38 cellular contexts compared by ENCODE assay signal in the genomic region with DNA sequence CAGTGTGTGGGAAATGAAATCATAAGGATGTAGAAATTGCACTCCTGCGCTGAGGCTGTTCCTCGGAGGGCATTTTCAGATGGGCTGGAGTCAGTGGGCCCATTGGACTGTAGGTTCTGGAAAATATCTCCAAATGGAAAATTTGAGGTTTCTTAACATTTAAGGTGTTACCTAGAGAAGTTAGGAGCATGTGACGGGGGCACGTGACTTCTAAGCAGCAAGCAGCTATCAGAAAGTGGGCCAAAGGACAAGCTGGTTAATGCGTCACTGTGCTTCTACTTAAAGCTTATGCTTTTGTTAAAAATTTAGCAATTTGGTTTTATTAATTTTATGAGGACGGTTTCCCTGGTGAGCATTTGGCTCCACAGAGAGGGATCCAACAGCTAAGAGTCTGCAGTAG.
"Had no signal": no experiment of that assay in that cellular context is flagged by ENCODE, and none has a peak within 500 bp of the region (broad histone marks: within the 10 kb centered on the region; RNA-seq: fewer than 3 reads in every experiment).

No MANE protein-coding gene starts in this region.

- H3K4me1 Mint-ChIP-seq: activated naive CD4-positive, alpha-beta T cell treated with anti-CD3 and anti-CD28 coated beads, Interleukin-2, amount 10 ng/mL, durations not matched to agents 7 days and 5 days; activated naive CD4-positive, alpha-beta T cell treated with anti-CD3 and anti-CD28 coated beads, Interleukin-2, amount 50 U/mL, for 24 hours; activated naive CD8-positive, alpha-beta T cell treated with anti-CD3 and anti-CD28 coated beads for 36 hours; activated naive CD8-positive, alpha-beta T cell treated with anti-CD3 and anti-CD28 coated beads, Interleukin-2, amount 10 ng/mL, durations not matched to agents 7 days and 5 days; activated naive CD8-positive, alpha-beta T cell treated with anti-CD3 and anti-CD28 coated beads, Interleukin-2, amount 50 U/mL, for 24 hours; activated T-helper 17 cell treated with anti-CD3 and anti-CD28 coated beads, Interleukin-2, amount 50 U/mL, for 72 hours; central memory CD8-positive, alpha-beta T cell had no signal

- H3K4me1 ChIP-seq: adrenal gland, ascending aorta, body of pancreas, breast epithelium had no signal

- H3K27me3 Mint-ChIP-seq: activated naive CD4-positive, alpha-beta T cell treated with anti-CD3 and anti-CD28 coated beads, Interleukin-2, amount 10 ng/mL, durations not matched to agents 7 days and 5 days; activated naive CD4-positive, alpha-beta T cell treated with anti-CD3 and anti-CD28 coated beads, Interleukin-2, amount 50 U/mL, for 24 hours; activated naive CD8-positive, alpha-beta T cell; activated naive CD8-positive, alpha-beta T cell treated with anti-CD3 and anti-CD28 coated beads for 36 hours; activated naive CD8-positive, alpha-beta T cell treated with anti-CD3 and anti-CD28 coated beads, Interleukin-2, amount 10 ng/mL, durations not matched to agents 7 days and 5 days; activated naive CD8-positive, alpha-beta T cell treated with anti-CD3 and anti-CD28 coated beads, Interleukin-2, amount 50 U/mL, for 24 hours; activated T-cell treated with anti-CD3 and anti-CD28 coated beads, Interleukin-2, amount 50 U/mL, for 24 hours; activated T-helper 17 cell treated with anti-CD3 and anti-CD28 coated beads, Interleukin-2, amount 50 U/mL, for 72 hours; brain; central memory CD8-positive, alpha-beta T cell had no signal

- ATAC-seq: activated naive CD4-positive, alpha-beta T cell treated with anti-CD3 and anti-CD28 coated beads, Interleukin-2, amount 50 U/mL, for 72 hours; activated naive CD8-positive, alpha-beta T cell treated with anti-CD3 and anti-CD28 coated beads, Interleukin-2, amount 50 U/mL, for 24 hours; activated T-cell treated with anti-CD3 and anti-CD28 coated beads, Interleukin-2, amount 50 U/mL, for 4 hours; activated T-cell treated with anti-CD3 and anti-CD28 coated beads, Interleukin-2, amount 50 U/mL, for 72 hours; activated T-helper 17 cell treated with anti-CD3 and anti-CD28 coated beads, Interleukin-2, amount 50 U/mL, for 72 hours; body of pancreas had no signal

- H3K27ac Mint-ChIP-seq: activated naive CD4-positive, alpha-beta T cell treated with anti-CD3 and anti-CD28 coated beads, Interleukin-2, amount 10 ng/mL, durations not matched to agents 7 days and 5 days; activated naive CD4-positive, alpha-beta T cell treated with anti-CD3 and anti-CD28 coated beads, Interleukin-2, amount 50 U/mL, for 24 hours; activated naive CD4-positive, alpha-beta T cell treated with anti-CD3 and anti-CD28 coated beads, Interleukin-2, amount 50 U/mL, for 72 hours; activated naive CD8-positive, alpha-beta T cell; activated naive CD8-positive, alpha-beta T cell treated with anti-CD3 and anti-CD28 coated beads for 36 hours; activated naive CD8-positive, alpha-beta T cell treated with anti-CD3 and anti-CD28 coated beads, Interleukin-2, amount 10 ng/mL, durations not matched to agents 7 days and 5 days; activated naive CD8-positive, alpha-beta T cell treated with anti-CD3 and anti-CD28 coated beads, Interleukin-2, amount 50 U/mL, for 24 hours; activated T-cell treated with anti-CD3 and anti-CD28 coated beads, Interleukin-2, amount 50 U/mL, for 24 hours; activated T-cell treated with anti-CD3 and anti-CD28 coated beads, Interleukin-2, amount 50 U/mL, for 72 hours; activated T-helper 1 cell treated with anti-CD3 and anti-CD28 coated beads, Interleukin-12 subunit alpha, Interleukin-12 subunit beta, Interleukin-2, Interleukin-4 antibody, amounts not matched to agents 30 ng/mL and 10 ng/mL and 1 ng/mL, durations not matched to agents 14 hours and 24 hours and 36 hours; activated T-helper 17 cell treated with anti-CD3 and anti-CD28 coated beads, Interleukin-2, amount 50 U/mL, for 72 hours; activated T-helper 2 cell treated with anti-CD3 and anti-CD28 coated beads, Interferon-gamma antibody, Interleukin-2, Interleukin-4, amounts not matched to agents 10 μg/mL and 5 μg/mL and 100 μg/mL, durations not matched to agents 14 hours and 24 hours and 36 hours; brain had no signal

- H3K36me3 ChIP-seq: adrenal gland, ascending aorta, brain microvascular endothelial cell, breast epithelium, cardiac muscle cell had no signal

- H3K4me3 ChIP-seq: adrenal gland, ascending aorta, body of pancreas, breast epithelium, cardiac muscle cell had no signal

- H3K36me3 Mint-ChIP-seq: activated naive CD4-positive, alpha-beta T cell treated with anti-CD3 and anti-CD28 coated beads, Interleukin-2, amount 10 ng/mL, durations not matched to agents 7 days and 5 days; activated naive CD4-positive, alpha-beta T cell treated with anti-CD3 and anti-CD28 coated beads, Interleukin-2, amount 50 U/mL, for 24 hours; activated naive CD8-positive, alpha-beta T cell; activated naive CD8-positive, alpha-beta T cell treated with anti-CD3 and anti-CD28 coated beads for 36 hours; activated naive CD8-positive, alpha-beta T cell treated with anti-CD3 and anti-CD28 coated beads, Interleukin-2, amount 10 ng/mL, durations not matched to agents 7 days and 5 days had no signal

- FAIRE-seq: astrocyte, bronchial epithelial cell had no signal

- H3K27me3 ChIP-seq: adrenal gland, ascending aorta, body of pancreas, brain microvascular endothelial cell, breast epithelium, cardiac muscle cell had no signal

- H3K27ac ChIP-seq: adrenal gland, ascending aorta, body of pancreas, brain microvascular endothelial cell, breast epithelium, cardiac muscle cell had no signal

- H3K4me3 Mint-ChIP-seq: activated naive CD4-positive, alpha-beta T cell treated with anti-CD3 and anti-CD28 coated beads, Interleukin-2, amount 10 ng/mL, durations not matched to agents 7 days and 5 days; activated naive CD4-positive, alpha-beta T cell treated with anti-CD3 and anti-CD28 coated beads, Interleukin-2, amount 50 U/mL, for 24 hours; activated naive CD8-positive, alpha-beta T cell; activated naive CD8-positive, alpha-beta T cell treated with anti-CD3 and anti-CD28 coated beads for 36 hours; activated naive CD8-positive, alpha-beta T cell treated with anti-CD3 and anti-CD28 coated beads, Interleukin-2, amount 10 ng/mL, durations not matched to agents 7 days and 5 days; activated naive CD8-positive, alpha-beta T cell treated with anti-CD3 and anti-CD28 coated beads, Interleukin-2, amount 50 U/mL, for 24 hours; activated T-cell treated with anti-CD3 and anti-CD28 coated beads, Interleukin-2, amount 50 U/mL, for 24 hours; activated T-cell treated with anti-CD3 and anti-CD28 coated beads, Interleukin-2, amount 50 U/mL, for 4 hours; activated T-cell treated with anti-CD3 and anti-CD28 coated beads, Interleukin-2, amount 50 U/mL, for 72 hours; activated T-helper 1 cell treated with anti-CD3 and anti-CD28 coated beads, Interleukin-12 subunit alpha, Interleukin-12 subunit beta, Interleukin-2, Interleukin-4 antibody, amounts not matched to agents 30 ng/mL and 10 ng/mL and 1 ng/mL, durations not matched to agents 14 hours and 24 hours and 36 hours; activated T-helper 17 cell treated with anti-CD3 and anti-CD28 coated beads, Interleukin-2, amount 50 U/mL, for 72 hours; brain; central memory CD8-positive, alpha-beta T cell had no signal

- H3K9me3 ChIP-seq: adrenal gland, ascending aorta, body of pancreas, breast epithelium had no signal

- DNase-seq: activated effector memory CD4-positive, alpha-beta T cell treated with anti-CD3 and anti-CD28 coated beads, Interleukin-2, amount 50 U/mL, for 16 hours; activated effector memory CD4-positive, alpha-beta T cell treated with Interleukin-2 at 50 U/mL for 16 hours; activated gamma-delta T cell; activated gamma-delta T cell treated with Interleukin-2 at 50 U/mL for 16 hours; activated naive CD4-positive, alpha-beta T cell; activated naive CD4-positive, alpha-beta T cell treated with anti-CD3 and anti-CD28 coated beads, Interleukin-2, amount 10 ng/mL, durations not matched to agents 7 days and 5 days; activated naive CD4-positive, alpha-beta T cell treated with anti-CD3 and anti-CD28 coated beads, Interleukin-2, amount 50 U/mL, for 16 hours; activated naive CD4-positive, alpha-beta T cell treated with Interleukin-2 at 50 U/mL for 16 hours; activated naive CD8-positive, alpha-beta T cell treated with anti-CD3 and anti-CD28 coated beads for 36 hours; activated naive CD8-positive, alpha-beta T cell treated with anti-CD3 and anti-CD28 coated beads, Interleukin-2, amount 10 ng/mL, durations not matched to agents 7 days and 5 days; activated naive CD8-positive, alpha-beta T cell treated with anti-CD3 and anti-CD28 coated beads, Interleukin-2, amount 50 U/mL, for 24 hours; activated T-cell treated with anti-CD3 and anti-CD28 coated beads for 4 hours; activated T-cell treated with anti-CD3 and anti-CD28 coated beads, Interleukin-2, amount 50 U/mL, for 1 hour; activated T-cell treated with anti-CD3 and anti-CD28 coated beads, Interleukin-2, amount 50 U/mL, for 24 hours; activated T-cell treated with anti-CD3 and anti-CD28 coated beads, Interleukin-2, amount 50 U/mL, for 4 hours; activated T-cell treated with anti-CD3 and anti-CD28 coated beads, Interleukin-2, amount 50 U/mL, for 48 hours; activated T-cell treated with anti-CD3 and anti-CD28 coated beads, Interleukin-2, amount 50 U/mL, for 72 hours; adrenal gland; amygdala; anterior cingulate cortex; aorta; body of pancreas; brain microvascular endothelial cell; central memory CD4-positive, alpha-beta T cell; cerebellar nuclear complex had no signal
